10 cellular contexts compared by ENCODE assay signal in the genomic region with DNA sequence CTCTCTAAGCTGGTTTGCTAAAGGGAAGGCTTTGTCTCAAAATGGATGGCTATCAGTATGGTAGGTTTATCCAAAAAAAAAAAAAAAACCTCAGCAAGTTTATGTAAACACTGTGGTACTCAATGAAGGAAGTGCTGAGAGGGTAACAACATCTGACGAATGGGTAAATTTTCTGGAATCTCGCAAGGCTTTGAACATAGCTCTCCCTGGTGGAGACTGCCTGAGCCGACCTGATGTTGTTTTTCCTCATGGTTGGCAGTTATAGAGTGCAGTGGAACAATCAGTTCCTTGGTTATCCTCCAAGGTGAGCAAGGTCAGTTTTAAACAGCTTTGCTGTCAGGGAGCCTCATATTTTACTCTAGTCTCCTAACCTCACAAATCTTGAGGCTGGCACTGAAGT.
A peak's percentile ranks its signal among the peaks of the same experiment; 100 is the strongest.
DNase-seq lines count a peak whose midpoint lies in the region; ATAC-seq, FAIRE-seq and TF ChIP-seq lines count a peak whose summit lies in the region.
"Had no signal": no experiment of that assay in that cellular context is flagged by ENCODE, and none has a peak within 500 bp of the region (broad histone marks: within the 10 kb centered on the region; RNA-seq: fewer than 3 reads in every experiment).

No MANE protein-coding gene starts in this region.

- peak; percentile 35; the same call in 2 of the 3 replicates for TF ChIP-seq CTCF in A549 (IDR thresholded peaks at IDR 0.05)
- no peak for TF ChIP-seq CTCF in HEK293 (tag by site-specific recombination; IDR thresholded peaks at IDR 0.05)
- peak; percentile 75 for TF ChIP-seq CTCF in WERI-Rb-1 (IDR thresholded peaks at IDR 0.05; ENCODE audit: low read depth, low read length)
- TF ChIP-seq CTCF in Peyer's patch (IDR thresholded peaks at IDR 0.05): peak in 3 of 6 experiments; percentile 4 to 36 (median 16)
- peak in 4 of 56 donors; percentile 12 to 27 (median 18) for TF ChIP-seq CTCF in dorsolateral prefrontal cortex (IDR thresholded peaks at IDR 0.05 in 54 of 56, conservative IDR thresholded peaks at IDR 0.05 in 2 of 56; ENCODE audit: low read depth in 1 of 56, partially characterized antibody in 56 of 56)

- POLR2A ChIA-PET in A549 (lab: Yijun Ruan, JAX): interaction anchor here (1.1 kb wide), 1 partner anchor 300 kb away, joined by 3 read pairs; no protein-coding TSS in a partner anchor
- POLR2A ChIA-PET in HEK293 (lab: Yijun Ruan, JAX): no interaction called here

- TF ChIP-seq POLR2A in A549 (IDR thresholded peaks at IDR 0.05; ENCODE audit: low read length) (no peak), Peyer's patch (IDR thresholded peaks at IDR 0.05) (no peak)

- H3K9me3 ChIP-seq in A549: no peaks in the 10 kb centered on the region
- no peaks in the 10 kb centered on the region for H3K9me3 ChIP-seq in HEK293 (ENCODE audit: control insufficient read depth, insufficient read depth, low read depth, low read length)
- H3K9me3 ChIP-seq in WERI-Rb-1 (ENCODE audit: severe bottlenecking): no peaks in the 10 kb centered on the region
- H3K9me3 ChIP-seq in Peyer's patch: no peaks in the 10 kb centered on the region
- H3K9me3 ChIP-seq: spleen, uterus had no signal

- no peak for TF ChIP-seq EP300 in A549 (IDR thresholded peaks at IDR 0.05)

- no peak overlapping the region for H3K4me3 ChIP-seq in A549
- no peak overlapping the region for H3K4me3 ChIP-seq in HEK293 (ENCODE audit: low read depth, low read length)
- H3K4me3 ChIP-seq in WERI-Rb-1 (ENCODE audit: low read depth, low read length): no peak overlapping the region
- H3K4me3 ChIP-seq in Peyer's patch: no peak overlapping the region
- H3K4me3 ChIP-seq in dorsolateral prefrontal cortex: no peak overlapping the region
- H3K4me3 ChIP-seq: spleen, uterus had no signal

- peak; percentile 3 to 32 for DNase-seq in A549 (ENCODE audit: low read depth in 1 of 2, low spot score in 1 of 2)
- DNase-seq in WERI-Rb-1: peak; percentile 51
- peak; percentile 19 for DNase-seq in iris pigment epithelial cell (ENCODE audit: low read depth)
- no peak for DNase-seq in Peyer's patch
- no peak for DNase-seq in dorsolateral prefrontal cortex
- DNase-seq: spleen had no signal

- ATAC-seq in A549: peak; percentile 74 to 77
- ATAC-seq in GM19455 (IDR thresholded peaks at IDR 0.05; ENCODE audit: unreplicated experiment): no peak
- no peak for ATAC-seq in HG03196 (IDR thresholded peaks at IDR 0.05; ENCODE audit: unreplicated experiment)

- TF ChIP-seq RAD21 in A549 (conservative IDR thresholded peaks at IDR 0.05 in 1 of 2, IDR thresholded peaks at IDR 0.05 in 1 of 2): peak; percentile 59 to 61

- CTCF ChIA-PET in A549 (lab: Yijun Ruan, JAX) (interaction anchor here (0.6 to 21.0 kb wide), 8 partner anchors 60 to 727 kb away, joined by 3 to 374 read pairs (median 4); no protein-coding TSS in a partner anchor), HEK293 (lab: Yijun Ruan, JAX) (interaction anchor here (0.6 to 7.6 kb wide), 9 partner anchors 13 to 464 kb away, joined by 3 to 61 read pairs (median 4); no protein-coding TSS in a partner anchor)

- H3K27me3 ChIP-seq in WERI-Rb-1 (ENCODE audit: insufficient read depth, low read depth, severe bottlenecking) (no peaks in the 10 kb centered on the region), Peyer's patch (no peaks in the 10 kb centered on the region), dorsolateral prefrontal cortex (peaks cover 0 to 3% (median 0%) of the 10 kb centered on the region in 45 donors)
- H3K27me3 ChIP-seq: spleen, uterus had no signal

- intact Hi-C loops in dorsolateral prefrontal cortex (cut with DNase I): no loop called here

- no peaks in the 10 kb centered on the region for H3K4me1 ChIP-seq in A549
- no peaks in the 10 kb centered on the region for H3K4me1 ChIP-seq in HEK293 (ENCODE audit: control insufficient read depth, insufficient read depth, low read length)
- H3K4me1 ChIP-seq in Peyer's patch: no peaks in the 10 kb centered on the region
- H3K4me1 ChIP-seq: uterus had no signal

- H3K36me3 ChIP-seq in HEK293 (ENCODE audit: control insufficient read depth in 2 of 2, insufficient read depth in 1 of 2, low read length in 2 of 2) (no peaks in the 10 kb centered on the region), WERI-Rb-1 (no peaks in the 10 kb centered on the region), Peyer's patch (no peaks in the 10 kb centered on the region)
- H3K36me3 ChIP-seq: spleen, uterus had no signal

- H3K27ac ChIP-seq in A549 (no peak overlapping the region), HEK293 (ENCODE audit: extremely low read depth, low read depth, low read length) (no peak overlapping the region), WERI-Rb-1 (no peak overlapping the region), Peyer's patch (no peak overlapping the region), dorsolateral prefrontal cortex (no peak overlapping the region)
- H3K27ac ChIP-seq: spleen, uterus had no signal

- no peak for FAIRE-seq in A549 (lab: Jason Lieb, UNC)

- H3K4me2 ChIP-seq in A549: no peak overlapping the region

- WGBS in A549 (ENCODE audit: missing lambda C conversion rate): 18% methylated on average over 3 of the region's 3 CpGs

TF ChIP-seq in A549, 52 proteins besides CTCF, POLR2A, EP300 and RAD21:
- TF ChIP-seq TP53 (CRISPR knock-in tag; IDR thresholded peaks at IDR 0.05): no peak
- TF ChIP-seq, protein P1, sequence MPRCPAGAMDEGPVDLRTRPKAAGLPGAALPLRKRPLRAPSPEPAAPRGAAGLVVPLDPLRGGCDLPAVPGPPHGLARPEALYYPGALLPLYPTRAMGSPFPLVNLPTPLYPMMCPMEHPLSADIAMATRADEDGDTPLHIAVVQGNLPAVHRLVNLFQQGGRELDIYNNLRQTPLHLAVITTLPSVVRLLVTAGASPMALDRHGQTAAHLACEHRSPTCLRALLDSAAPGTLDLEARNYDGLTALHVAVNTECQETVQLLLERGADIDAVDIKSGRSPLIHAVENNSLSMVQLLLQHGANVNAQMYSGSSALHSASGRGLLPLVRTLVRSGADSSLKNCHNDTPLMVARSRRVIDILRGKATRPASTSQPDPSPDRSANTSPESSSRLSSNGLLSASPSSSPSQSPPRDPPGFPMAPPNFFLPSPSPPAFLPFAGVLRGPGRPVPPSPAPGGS (IDR thresholded peaks at IDR 0.05): no peak
- TF ChIP-seq MAFK (IDR thresholded peaks at IDR 0.05; ENCODE audit: partially characterized antibody): no peak
- TF ChIP-seq CEBPB (IDR thresholded peaks at IDR 0.05): no peak
- peak; percentile 61 for TF ChIP-seq SMC3 (IDR thresholded peaks at IDR 0.05)

TF ChIP-seq in HEK293, 187 proteins besides CTCF, POLR2A, EP300 and RAD21:
- TF ChIP-seq ZNF548 (tag by site-specific recombination; IDR thresholded peaks at IDR 0.05): no peak
- TF ChIP-seq ZNF654 (tag by site-specific recombination; IDR thresholded peaks at IDR 0.05; ENCODE audit: low read depth): peak; percentile 34
- TF ChIP-seq ZNF416 (tag by site-specific recombination; IDR thresholded peaks at IDR 0.05): no peak
- no peak for TF ChIP-seq GFI1B (tag by site-specific recombination; IDR thresholded peaks at IDR 0.05)

Comparison
In these comparisons a context has a peak if more than half of its experiments do, and no peak if none do; other contexts are left out.
1. ATAC-seq: peak in A549 (2 of 2); none in GM19455 (single experiment) and HG03196 (single experiment).
2. DNase-seq: peak in A549 (2 of 2), WERI-Rb-1 (single experiment) and iris pigment epithelial cell (single experiment); none in Peyer's patch (0 of 3) and dorsolateral prefrontal cortex (0 of 10).